ENCODE assay signal across 1 cellular context in genomic region chr4:51880016-51880915, GRCh38.
A peak's percentile ranks its signal among the peaks of the same experiment; 100 is the strongest.
TF ChIP-seq lines count a peak whose summit lies in the region.

No MANE protein-coding gene starts in this region.

TF ChIP-seq in HepG2, 621 proteins besides CTCF, POLR2A, EP300 and RAD21 (continued from another document and continues in another):
- TF ChIP-seq JUNB (CRISPR knock-in tag; IDR thresholded peaks at IDR 0.05; ENCODE audit: borderline replicate concordance) (0 out of 2 replicates have a peak, but pooled peaks have one; percentile 40), BRF2 (CRISPR knock-in tag; IDR thresholded peaks at IDR 0.05) (no peak), ZNF343 (CRISPR knock-in tag; IDR thresholded peaks at IDR 0.05) (peak; percentile 78; the same call in 1 of the 2 replicates), ZNF124 (CRISPR knock-in tag; IDR thresholded peaks at IDR 0.05) (no peak), FIP1L1 (IDR thresholded peaks at IDR 0.05; ENCODE audit: borderline replicate concordance, insufficient read depth, low read depth, low read length) (no peak), KDM2A (CRISPR knock-in tag; IDR thresholded peaks at IDR 0.05; ENCODE audit: borderline replicate concordance, low read depth) (no peak), ZNF691 (CRISPR knock-in tag; IDR thresholded peaks at IDR 0.05; ENCODE audit: borderline replicate concordance, low read depth) (0 out of 2 replicates have a peak, but pooled peaks have one; percentile 49), ZNF484 (CRISPR knock-in tag; IDR thresholded peaks at IDR 0.05; ENCODE audit: borderline replicate concordance, low read depth) (no peak), ZNF263 (CRISPR knock-in tag; IDR thresholded peaks at IDR 0.05) (no peak), FOXC1 (CRISPR knock-in tag; IDR thresholded peaks at IDR 0.05; ENCODE audit: borderline replicate concordance) (no peak), RFX5 (IDR thresholded peaks at IDR 0.05; ENCODE audit: low read depth, low read length) (no peak), ZNF546 (CRISPR knock-in tag; conservative IDR thresholded peaks at IDR 0.05) (no peak), RCOR2 (CRISPR knock-in tag; IDR thresholded peaks at IDR 0.05) (peak; percentile 45; the same call in 1 of the 2 replicates), TBX2 (CRISPR knock-in tag; IDR thresholded peaks at IDR 0.05; ENCODE audit: borderline replicate concordance) (peak; percentile 71), IKZF4 (CRISPR knock-in tag; IDR thresholded peaks at IDR 0.05; ENCODE audit: borderline replicate concordance, low read depth, not compliant biosample characterization) (no peak), LBX2 (CRISPR knock-in tag; IDR thresholded peaks at IDR 0.05; ENCODE audit: borderline replicate concordance) (no peak), SAP130 (CRISPR knock-in tag; IDR thresholded peaks at IDR 0.05; ENCODE audit: low read depth) (peak; percentile 51), BCL6 (CRISPR knock-in tag; IDR thresholded peaks at IDR 0.05) (no peak), TAF1 (CRISPR knock-in tag; IDR thresholded peaks at IDR 0.05) (no peak), ZBTB34 (CRISPR knock-in tag; IDR thresholded peaks at IDR 0.05) (0 out of 2 replicates have a peak, but pooled peaks have one; percentile 33), PITX1 (CRISPR knock-in tag; IDR thresholded peaks at IDR 0.05) (no peak), ZNF549 (CRISPR knock-in tag; IDR thresholded peaks at IDR 0.05) (no peak), ZFP62 (CRISPR knock-in tag; IDR thresholded peaks at IDR 0.05) (no peak), ZNF556 (CRISPR knock-in tag; IDR thresholded peaks at IDR 0.05; ENCODE audit: borderline replicate concordance) (peak; percentile 77; the same call in 1 of the 2 replicates), AGO2 (optimal IDR thresholded peaks at IDR 0.05; ENCODE audit: low read depth, low read length) (no peak), MLLT10 (CRISPR knock-in tag; IDR thresholded peaks at IDR 0.05) (no peak), TBX3 (IDR thresholded peaks at IDR 0.05; ENCODE audit: borderline replicate concordance) (peak; percentile 25; the same call in 1 of the 2 replicates), GRHL1 (CRISPR knock-in tag; conservative IDR thresholded peaks at IDR 0.05) (no peak), MAFK (conservative IDR thresholded peaks at IDR 0.05 in 1 of 2, IDR thresholded peaks at IDR 0.05 in 1 of 2; ENCODE audit: low read length in 2 of 2) (peak; percentile 78 to 88), ZFP90 (CRISPR knock-in tag; IDR thresholded peaks at IDR 0.05; ENCODE audit: borderline replicate concordance) (no peak), ATF3 (CRISPR knock-in tag; IDR thresholded peaks at IDR 0.05) (peak; percentile 60; the same call in 1 of the 2 replicates), ZNF331 (CRISPR knock-in tag; IDR thresholded peaks at IDR 0.05) (no peak), SOX6 (IDR thresholded peaks at IDR 0.05) (no peak), SOX6 (CRISPR knock-in tag; IDR thresholded peaks at IDR 0.05) (peak; percentile 52; the same call in 1 of the 2 replicates), ZNF564 (CRISPR knock-in tag; IDR thresholded peaks at IDR 0.05) (0 out of 2 replicates have a peak, but pooled peaks have one; percentile 32)
- TF ChIP-seq, protein P1, sequence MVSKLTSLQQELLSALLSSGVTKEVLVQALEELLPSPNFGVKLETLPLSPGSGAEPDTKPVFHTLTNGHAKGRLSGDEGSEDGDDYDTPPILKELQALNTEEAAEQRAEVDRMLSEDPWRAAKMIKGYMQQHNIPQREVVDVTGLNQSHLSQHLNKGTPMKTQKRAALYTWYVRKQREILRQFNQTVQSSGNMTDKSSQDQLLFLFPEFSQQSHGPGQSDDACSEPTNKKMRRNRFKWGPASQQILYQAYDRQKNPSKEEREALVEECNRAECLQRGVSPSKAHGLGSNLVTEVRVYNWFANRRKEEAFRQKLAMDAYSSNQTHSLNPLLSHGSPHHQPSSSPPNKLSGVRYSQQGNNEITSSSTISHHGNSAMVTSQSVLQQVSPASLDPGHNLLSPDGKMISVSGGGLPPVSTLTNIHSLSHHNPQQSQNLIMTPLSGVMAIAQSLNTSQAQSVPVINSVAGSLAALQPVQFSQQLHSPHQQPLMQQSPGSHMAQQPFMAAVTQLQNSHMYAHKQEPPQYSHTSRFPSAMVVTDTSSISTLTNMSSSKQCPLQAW (CRISPR knock-in tag; IDR thresholded peaks at IDR 0.05): peak; percentile 38; the same call in 1 of the 2 replicates
- TF ChIP-seq, protein P2, sequence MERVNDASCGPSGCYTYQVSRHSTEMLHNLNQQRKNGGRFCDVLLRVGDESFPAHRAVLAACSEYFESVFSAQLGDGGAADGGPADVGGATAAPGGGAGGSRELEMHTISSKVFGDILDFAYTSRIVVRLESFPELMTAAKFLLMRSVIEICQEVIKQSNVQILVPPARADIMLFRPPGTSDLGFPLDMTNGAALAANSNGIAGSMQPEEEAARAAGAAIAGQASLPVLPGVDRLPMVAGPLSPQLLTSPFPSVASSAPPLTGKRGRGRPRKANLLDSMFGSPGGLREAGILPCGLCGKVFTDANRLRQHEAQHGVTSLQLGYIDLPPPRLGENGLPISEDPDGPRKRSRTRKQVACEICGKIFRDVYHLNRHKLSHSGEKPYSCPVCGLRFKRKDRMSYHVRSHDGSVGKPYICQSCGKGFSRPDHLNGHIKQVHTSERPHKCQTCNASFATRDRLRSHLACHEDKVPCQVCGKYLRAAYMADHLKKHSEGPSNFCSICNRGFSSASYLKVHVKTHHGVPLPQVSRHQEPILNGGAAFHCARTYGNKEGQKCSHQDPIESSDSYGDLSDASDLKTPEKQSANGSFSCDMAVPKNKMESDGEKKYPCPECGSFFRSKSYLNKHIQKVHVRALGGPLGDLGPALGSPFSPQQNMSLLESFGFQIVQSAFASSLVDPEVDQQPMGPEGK (CRISPR knock-in tag; IDR thresholded peaks at IDR 0.05): peak; percentile 92
- TF ChIP-seq, protein P3, sequence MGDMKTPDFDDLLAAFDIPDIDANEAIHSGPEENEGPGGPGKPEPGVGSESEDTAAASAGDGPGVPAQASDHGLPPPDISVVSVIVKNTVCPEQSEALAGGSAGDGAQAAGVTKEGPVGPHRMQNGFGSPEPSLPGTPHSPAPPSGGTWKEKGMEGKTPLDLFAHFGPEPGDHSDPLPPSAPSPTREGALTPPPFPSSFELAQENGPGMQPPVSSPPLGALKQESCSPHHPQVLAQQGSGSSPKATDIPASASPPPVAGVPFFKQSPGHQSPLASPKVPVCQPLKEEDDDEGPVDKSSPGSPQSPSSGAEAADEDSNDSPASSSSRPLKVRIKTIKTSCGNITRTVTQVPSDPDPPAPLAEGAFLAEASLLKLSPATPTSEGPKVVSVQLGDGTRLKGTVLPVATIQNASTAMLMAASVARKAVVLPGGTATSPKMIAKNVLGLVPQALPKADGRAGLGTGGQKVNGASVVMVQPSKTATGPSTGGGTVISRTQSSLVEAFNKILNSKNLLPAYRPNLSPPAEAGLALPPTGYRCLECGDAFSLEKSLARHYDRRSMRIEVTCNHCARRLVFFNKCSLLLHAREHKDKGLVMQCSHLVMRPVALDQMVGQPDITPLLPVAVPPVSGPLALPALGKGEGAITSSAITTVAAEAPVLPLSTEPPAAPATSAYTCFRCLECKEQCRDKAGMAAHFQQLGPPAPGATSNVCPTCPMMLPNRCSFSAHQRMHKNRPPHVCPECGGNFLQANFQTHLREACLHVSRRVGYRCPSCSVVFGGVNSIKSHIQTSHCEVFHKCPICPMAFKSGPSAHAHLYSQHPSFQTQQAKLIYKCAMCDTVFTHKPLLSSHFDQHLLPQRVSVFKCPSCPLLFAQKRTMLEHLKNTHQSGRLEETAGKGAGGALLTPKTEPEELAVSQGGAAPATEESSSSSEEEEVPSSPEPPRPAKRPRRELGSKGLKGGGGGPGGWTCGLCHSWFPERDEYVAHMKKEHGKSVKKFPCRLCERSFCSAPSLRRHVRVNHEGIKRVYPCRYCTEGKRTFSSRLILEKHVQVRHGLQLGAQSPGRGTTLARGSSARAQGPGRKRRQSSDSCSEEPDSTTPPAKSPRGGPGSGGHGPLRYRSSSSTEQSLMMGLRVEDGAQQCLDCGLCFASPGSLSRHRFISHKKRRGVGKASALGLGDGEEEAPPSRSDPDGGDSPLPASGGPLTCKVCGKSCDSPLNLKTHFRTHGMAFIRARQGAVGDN (CRISPR knock-in tag; IDR thresholded peaks at IDR 0.05): no peak; the same call in 1 of the 2 replicates
- TF ChIP-seq, protein P4, sequence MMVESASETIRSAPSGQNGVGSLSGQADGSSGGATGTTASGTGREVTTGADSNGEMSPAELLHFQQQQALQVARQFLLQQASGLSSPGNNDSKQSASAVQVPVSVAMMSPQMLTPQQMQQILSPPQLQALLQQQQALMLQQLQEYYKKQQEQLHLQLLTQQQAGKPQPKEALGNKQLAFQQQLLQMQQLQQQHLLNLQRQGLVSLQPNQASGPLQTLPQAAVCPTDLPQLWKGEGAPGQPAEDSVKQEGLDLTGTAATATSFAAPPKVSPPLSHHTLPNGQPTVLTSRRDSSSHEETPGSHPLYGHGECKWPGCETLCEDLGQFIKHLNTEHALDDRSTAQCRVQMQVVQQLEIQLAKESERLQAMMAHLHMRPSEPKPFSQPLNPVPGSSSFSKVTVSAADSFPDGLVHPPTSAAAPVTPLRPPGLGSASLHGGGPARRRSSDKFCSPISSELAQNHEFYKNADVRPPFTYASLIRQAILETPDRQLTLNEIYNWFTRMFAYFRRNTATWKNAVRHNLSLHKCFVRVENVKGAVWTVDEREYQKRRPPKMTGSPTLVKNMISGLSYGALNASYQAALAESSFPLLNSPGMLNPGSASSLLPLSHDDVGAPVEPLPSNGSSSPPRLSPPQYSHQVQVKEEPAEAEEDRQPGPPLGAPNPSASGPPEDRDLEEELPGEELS (CRISPR knock-in tag; IDR thresholded peaks at IDR 0.05): no peak
- TF ChIP-seq, protein P5, sequence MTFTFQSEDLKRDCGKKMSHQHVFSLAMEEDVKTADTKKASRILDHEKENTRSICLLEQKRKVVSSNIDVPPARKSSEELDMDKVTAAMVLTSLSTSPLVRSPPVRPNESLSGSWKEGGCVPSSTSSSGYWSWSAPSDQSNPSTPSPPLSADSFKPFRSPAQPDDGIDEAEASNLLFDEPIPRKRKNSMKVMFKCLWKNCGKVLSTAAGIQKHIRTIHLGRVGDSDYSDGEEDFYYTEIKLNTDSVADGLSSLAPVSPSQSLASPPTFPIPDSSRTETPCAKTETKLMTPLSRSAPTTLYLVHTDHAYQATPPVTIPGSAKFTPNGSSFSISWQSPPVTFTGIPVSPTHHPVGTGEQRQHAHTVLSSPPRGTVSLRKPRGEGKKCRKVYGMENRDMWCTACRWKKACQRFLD (CRISPR knock-in tag; IDR thresholded peaks at IDR 0.05; ENCODE audit: borderline replicate concordance): no peak
- TF ChIP-seq, protein P6, sequence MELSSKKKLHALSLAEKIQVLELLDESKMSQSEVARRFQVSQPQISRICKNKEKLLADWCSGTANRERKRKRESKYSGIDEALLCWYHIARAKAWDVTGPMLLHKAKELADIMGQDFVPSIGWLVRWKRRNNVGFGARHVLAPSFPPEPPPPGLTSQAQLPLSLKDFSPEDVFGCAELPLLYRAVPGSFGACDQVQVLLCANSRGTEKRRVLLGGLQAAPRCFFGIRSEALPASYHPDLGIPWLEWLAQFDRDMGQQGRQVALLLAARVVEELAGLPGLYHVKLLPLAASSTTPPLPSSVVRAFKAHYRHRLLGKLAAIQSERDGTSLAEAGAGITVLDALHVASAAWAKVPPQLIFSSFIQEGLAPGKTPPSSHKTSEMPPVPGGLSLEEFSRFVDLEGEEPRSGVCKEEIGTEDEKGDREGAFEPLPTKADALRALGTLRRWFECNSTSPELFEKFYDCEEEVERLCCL (CRISPR knock-in tag; IDR thresholded peaks at IDR 0.05; ENCODE audit: borderline replicate concordance): no peak
